In the genomic region with DNA sequence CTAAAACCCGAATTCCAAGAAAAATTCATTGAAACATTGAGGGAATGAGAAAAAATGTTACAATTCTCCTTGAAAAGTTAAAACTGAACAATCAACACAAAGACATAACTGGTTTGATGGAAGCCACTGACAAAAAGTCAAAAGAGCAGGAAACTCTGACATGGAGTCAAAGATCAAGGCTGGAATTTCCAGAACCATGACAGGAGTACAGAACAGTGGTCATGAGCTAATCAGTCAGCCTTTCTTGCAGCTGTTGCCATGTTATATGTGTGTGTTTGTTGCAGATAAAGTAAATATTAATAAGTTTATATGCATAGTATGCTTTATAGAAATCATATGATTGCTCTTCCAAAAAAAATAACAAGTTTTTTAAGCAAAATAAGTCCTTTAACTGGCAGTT, we compare ENCODE assay signal across 12 cellular contexts.
DNase-seq lines count a peak whose midpoint lies in the region; ATAC-seq and TF ChIP-seq lines count a peak whose summit lies in the region.
"Had no signal": no experiment of that assay in that cellular context is flagged by ENCODE, and none has a peak within 500 bp of the region (broad histone marks: within the 10 kb centered on the region; RNA-seq: fewer than 3 reads in every experiment).

No MANE protein-coding gene starts in this region.

- H3K27ac Mint-ChIP-seq in nephron progenitor cell, result no peak overlapping the region
- H3K27ac Mint-ChIP-seq: CD4-positive, CD25-positive, alpha-beta regulatory T cell; IgD-negative memory B cell had no signal

- H3K27me3 Mint-ChIP-seq in nephron progenitor cell (ENCODE audit: low read depth, poor library complexity), result no peaks in the 10 kb centered on the region
- H3K27me3 Mint-ChIP-seq: CD4-positive, CD25-positive, alpha-beta regulatory T cell; IgD-negative memory B cell had no signal

- no peaks in the 10 kb centered on the region for H4K20me1 ChIP-seq in IMR-90 (ENCODE audit: insufficient read depth, low read length)
- H4K20me1 ChIP-seq: BLaER1 treated with 17β-estradiol and CSF1 and Interleukin-3, amounts not matched to agents 10 nM and 100 nM had no signal

- intact Hi-C loops in IMR-90 (cut with micrococcal nuclease), result no loop called here

- no peak overlapping the region for H2BK120ac ChIP-seq in IMR-90 (ENCODE audit: low read depth, low read length)

- no peak overlapping the region for H2BK15ac ChIP-seq in IMR-90 (ENCODE audit: low read depth, low read length)

- H3K36me3 ChIP-seq in IMR-90 (ENCODE audit: control insufficient read depth, insufficient read depth, low read length), result no peaks in the 10 kb centered on the region
- H3K36me3 ChIP-seq: BLaER1 treated with 17β-estradiol and CSF1 and Interleukin-3, amounts not matched to agents 10 nM and 100 nM had no signal

- no peak overlapping the region for H4K91ac ChIP-seq in IMR-90 (ENCODE audit: insufficient read depth, low read depth, low read length)

- peaks cover 4% of the 10 kb centered on the region for H3K4me1 ChIP-seq in IMR-90 (ENCODE audit: control insufficient read depth, insufficient read depth, low read length)
- H3K4me1 ChIP-seq: BLaER1 treated with 17β-estradiol and CSF1 and Interleukin-3, amounts not matched to agents 10 nM and 100 nM had no signal

- H3K4me2 ChIP-seq in IMR-90 (ENCODE audit: low read depth, low read length), result no peak overlapping the region
- H3K4me2 ChIP-seq: BLaER1 treated with 17β-estradiol and CSF1 and Interleukin-3, amounts not matched to agents 10 nM and 100 nM had no signal

- dilution Hi-C loops in IMR-90 (cut with HindIII; ENCODE audit: low sequenced_read_pairs, unreplicated experiment), result no loop called here

- peaks cover 12% of the 10 kb centered on the region for H3K4me1 Mint-ChIP-seq in nephron progenitor cell
- H3K4me1 Mint-ChIP-seq: CD4-positive, CD25-positive, alpha-beta regulatory T cell had no signal

- peaks cover 55% of the 10 kb centered on the region for H3K9me3 Mint-ChIP-seq in nephron progenitor cell

- H3K4me3 ChIP-seq in IMR-90 (ENCODE audit: insufficient read depth, low read depth, low read length), result no peak overlapping the region
- H3K4me3 ChIP-seq: BLaER1 treated with 17β-estradiol and CSF1 and Interleukin-3, amounts not matched to agents 10 nM and 100 nM had no signal

- POLR2A ChIA-PET in IMR-90 (lab: Charles Lee; ENCODE audit: unreplicated experiment), result no interaction called here

- no peaks in the 10 kb centered on the region for H3K36me3 Mint-ChIP-seq in nephron progenitor cell (ENCODE audit: low read depth)
- H3K36me3 Mint-ChIP-seq: CD4-positive, CD25-positive, alpha-beta regulatory T cell; IgD-negative memory B cell had no signal

- H3K56ac ChIP-seq in IMR-90 (ENCODE audit: extremely low read depth, insufficient read depth, low read length), result no peak overlapping the region

- no peak overlapping the region for H3K4ac ChIP-seq in IMR-90 (ENCODE audit: low read depth, low read length)

- no peak for TF ChIP-seq RAD21 in IMR-90 (IDR thresholded peaks at IDR 0.05; ENCODE audit: low read length)

- no peaks in the 10 kb centered on the region for H3K9me1 ChIP-seq in IMR-90 (ENCODE audit: insufficient read depth, low read length)

- no peak overlapping the region for H3K4me3 Mint-ChIP-seq in nephron progenitor cell
- H3K4me3 Mint-ChIP-seq: CD4-positive, CD25-positive, alpha-beta regulatory T cell; IgD-negative memory B cell had no signal

- H3K27ac ChIP-seq in IMR-90 (ENCODE audit: insufficient read depth, low read length), result no peak overlapping the region
- H3K27ac ChIP-seq: BLaER1 treated with 17β-estradiol and CSF1 and Interleukin-3, amounts not matched to agents 10 nM and 100 nM had no signal

- H3K9me3 ChIP-seq in IMR-90 (ENCODE audit: control insufficient read depth, insufficient read depth, low read length), result peaks cover 2% of the 10 kb centered on the region

- no peak overlapping the region for H3K9ac ChIP-seq in IMR-90 (ENCODE audit: low read depth, low read length)
- H3K9ac ChIP-seq: BLaER1 treated with 17β-estradiol and CSF1 and Interleukin-3, amounts not matched to agents 10 nM and 100 nM had no signal

- H3K18ac ChIP-seq in IMR-90 (ENCODE audit: low read depth, low read length), result no peak overlapping the region

- WGBS in IMR-90 (ENCODE audit: extremely low coverage in 2 of 2, insufficient read length in 1 of 2), 2 experiments, result no CpG with 5 or more reads among the region's 1 CpG

- no peak for TF ChIP-seq CTCF in IMR-90 (conservative IDR thresholded peaks at IDR 0.05; ENCODE audit: low read depth, low read length)
- no peak for TF ChIP-seq CTCF in nephron progenitor cell (IDR thresholded peaks at IDR 0.05)

- no peak overlapping the region for H2AFZ ChIP-seq in IMR-90 (replicated peaks; ENCODE audit: low read length, poor library complexity)

- in situ Hi-C loops in IMR-90 (cut with MboI; ENCODE audit: low sequenced_read_pairs), result no loop called here

- 0 out of 2 replicates have a peak overlapping the region, but pooled peaks have one; percentile 34 for H2BK20ac ChIP-seq in IMR-90 (ENCODE audit: low read depth, low read length)

- H2AK5ac ChIP-seq in IMR-90 (ENCODE audit: low read depth, low read length), result 0 out of 2 replicates have a peak overlapping the region, but pooled peaks have one; percentile 27

- no peaks in the 10 kb centered on the region for H3K79me1 ChIP-seq in IMR-90 (ENCODE audit: low read depth in 1 of 2, low read length in 2 of 2)

- H3K23ac ChIP-seq in IMR-90 (ENCODE audit: low read depth, low read length), result no peak overlapping the region

- no peaks in the 10 kb centered on the region for H3K27me3 ChIP-seq in IMR-90 (ENCODE audit: control insufficient read depth, insufficient read depth, low read length)

- no peak overlapping the region for H4K5ac ChIP-seq in IMR-90 (ENCODE audit: low read depth, low read length)

- no peak for ATAC-seq in IMR-90 (ENCODE audit: low read depth)
- ATAC-seq: HCT116 had no signal

- no peak overlapping the region for H3K14ac ChIP-seq in IMR-90 (replicated peaks; ENCODE audit: low read depth, low read length)

- no TSS peak for BruUV-seq in IMR-90 (replicated peaks; lab: Mats Ljungman, UMichigan)

- no peak for TF ChIP-seq POLR2A in IMR-90 (IDR thresholded peaks at IDR 0.05; ENCODE audit: low read depth, low read length)

- no peak overlapping the region for H2BK5ac ChIP-seq in IMR-90 (ENCODE audit: low read depth, low read length, poor library complexity, severe bottlenecking)

- CTCF ChIA-PET in IMR-90 (lab: Yijun Ruan, JAX), result no interaction called here

- DNase-seq in IMR-90, result no peak
- peak; percentile 1 for DNase-seq in fibroblast of gingiva (ENCODE audit: low read depth)
- peak; percentile 42 for DNase-seq in myocyte (ENCODE audit: low read depth)
- DNase-seq in AG08395 (ENCODE audit: low spot score), result no peak
- no peak for DNase-seq in nephron progenitor cell
- DNase-seq in DMS114 treated with DMSO at 0.1 percent for 48 hours (lab: John Stamatoyannopoulos, UW; ENCODE audit: unreplicated experiment), result no peak
- no peak for DNase-seq in iPS-NIHi7 (ENCODE audit: extremely low spot score)
- DNase-seq: AML-193; CD4-positive, CD25-positive, alpha-beta regulatory T cell had no signal

- no peak overlapping the region for H4K8ac ChIP-seq in IMR-90 (ENCODE audit: low read depth in 2 of 2, low read length in 2 of 2)

- no peak overlapping the region for H2AK9ac ChIP-seq in IMR-90 (replicated peaks; ENCODE audit: low read depth, low read length, poor library complexity)

TF ChIP-seq in IMR-90, 13 proteins besides CTCF, POLR2A, EP300 and RAD21:
- TF ChIP-seq, protein P1, sequence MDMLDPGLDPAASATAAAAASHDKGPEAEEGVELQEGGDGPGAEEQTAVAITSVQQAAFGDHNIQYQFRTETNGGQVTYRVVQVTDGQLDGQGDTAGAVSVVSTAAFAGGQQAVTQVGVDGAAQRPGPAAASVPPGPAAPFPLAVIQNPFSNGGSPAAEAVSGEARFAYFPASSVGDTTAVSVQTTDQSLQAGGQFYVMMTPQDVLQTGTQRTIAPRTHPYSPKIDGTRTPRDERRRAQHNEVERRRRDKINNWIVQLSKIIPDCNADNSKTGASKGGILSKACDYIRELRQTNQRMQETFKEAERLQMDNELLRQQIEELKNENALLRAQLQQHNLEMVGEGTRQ (IDR thresholded peaks at IDR 0.05; ENCODE audit: low read depth, low read length), result no peak
- TF ChIP-seq MXI1 (IDR thresholded peaks at IDR 0.05; ENCODE audit: borderline replicate concordance, low read depth, low read length) (no peak), NFE2L2 (IDR thresholded peaks at IDR 0.05; ENCODE audit: low read depth, low read length) (no peak), CEBPB (IDR thresholded peaks at IDR 0.05; ENCODE audit: low read depth, low read length) (no peak), RFX5 (IDR thresholded peaks at IDR 0.05; ENCODE audit: low read depth, low read length) (no peak)

Comparison
In these comparisons a context has a peak if more than half of its experiments do, and no peak if none do; other contexts are left out.
1. DNase-seq: peak in fibroblast of gingiva (single experiment) and myocyte (single experiment); none in IMR-90 (single experiment), AG08395 (single experiment), nephron progenitor cell (single experiment), DMS114 treated with DMSO at 0.1 percent for 48 hours (single experiment) and iPS-NIHi7 (single experiment).